ENCODE assay signal across 1 cellular context in the genomic region with DNA sequence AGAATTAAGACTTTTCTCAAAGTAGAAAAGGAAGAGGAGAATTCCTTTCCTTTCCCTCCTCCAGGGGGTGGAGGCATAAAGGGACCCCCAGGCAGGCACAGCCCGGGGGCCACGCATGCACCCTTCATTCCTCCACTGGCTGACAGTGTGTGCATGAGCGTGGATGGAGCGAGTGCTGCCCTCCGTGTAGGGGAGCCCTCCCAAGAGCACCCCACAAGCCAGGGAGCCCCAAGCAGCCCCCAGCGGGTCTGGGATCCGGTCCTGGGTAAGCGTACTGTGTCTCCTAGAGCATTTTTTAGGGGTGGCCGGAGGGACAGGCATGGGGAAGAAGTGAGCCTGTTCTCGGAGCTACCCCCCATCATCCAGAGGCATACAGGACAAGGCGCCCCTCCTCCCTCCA.
A peak's percentile ranks its signal among the peaks of the same experiment; 100 is the strongest.
TF ChIP-seq lines count a peak whose summit lies in the region.

No MANE protein-coding gene starts in this region.

TF ChIP-seq in HepG2, 621 proteins besides CTCF, POLR2A, EP300 and RAD21:
- TF ChIP-seq HNF4A (CRISPR knock-in tag; IDR thresholded peaks at IDR 0.05) (0 out of 2 replicates have a peak, but pooled peaks have one; percentile 1), ZNF484 (CRISPR knock-in tag; IDR thresholded peaks at IDR 0.05; ENCODE audit: borderline replicate concordance, low read depth) (no peak), ZBTB14 (CRISPR knock-in tag; IDR thresholded peaks at IDR 0.05) (no peak), TAF1 (CRISPR knock-in tag; IDR thresholded peaks at IDR 0.05) (no peak)
